Comparison of ENCODE assay signal across 9 cellular contexts in genomic region chr2:9565436-9566153, GRCh38. TPM values are rescaled to one million over a fixed set of nuclear protein-coding genes. Genes with fewer than 3 reads are reported as not detected.
DNase-seq lines count a peak whose midpoint lies in the region; ATAC-seq and TF ChIP-seq lines count a peak whose summit lies in the region.
"Had no signal": no experiment of that assay in that cellular context is flagged by ENCODE, and none has a peak within 500 bp of the region (broad histone marks: within the 10 kb centered on the region; RNA-seq: fewer than 3 reads in every experiment).

No MANE protein-coding gene starts in this region.

- H4K12ac ChIP-seq in trophoblast cell (ENCODE audit: low read depth, low read length) = no peak overlapping the region

- no peak overlapping the region for H2AK5ac ChIP-seq in trophoblast cell (ENCODE audit: low read length)

- DNase-seq in HS-5 (ENCODE audit: low read depth) (peak; percentile 75), mammary epithelial cell (peak; percentile 94), kidney epithelial cell (ENCODE audit: low read depth) (peak; percentile 91), thoracic aorta (ENCODE audit: low spot score) (peak; percentile 91), trophoblast cell (no peak), AML-193 (lab: John Stamatoyannopoulos, UW) (no peak), Karpas-422 (no peak)
- DNase-seq: stimulated activated CD4-positive, alpha-beta T cell treated with anti-CD3 and anti-CD28 coated beads, Interleukin-1b, Interleukin-23, amount 100 ng/mL, for 48 hours had no signal

- H3K4me2 ChIP-seq in mammary epithelial cell (ENCODE audit: insufficient read depth, low read depth, low read length) (peak overlapping the region; percentile 50), trophoblast cell (ENCODE audit: low read length) (no peak overlapping the region), Karpas-422 (ENCODE audit: low read depth, low read length, poor library complexity, severe bottlenecking) (no peak overlapping the region)

- H4K20me1 ChIP-seq in mammary epithelial cell (ENCODE audit: insufficient read depth, low read length) = no peaks in the 10 kb centered on the region
- no peaks in the 10 kb centered on the region for H4K20me1 ChIP-seq in Karpas-422 (ENCODE audit: insufficient read depth, low read depth, low read length)

- no peak overlapping the region for H2BK12ac ChIP-seq in trophoblast cell (ENCODE audit: low read length)

- H2BK120ac ChIP-seq in trophoblast cell (ENCODE audit: insufficient read depth, low read length, poor library complexity) = no peak overlapping the region

- H3K79me2 ChIP-seq in mammary epithelial cell (ENCODE audit: insufficient read depth, low read length) (no peaks in the 10 kb centered on the region), trophoblast cell (ENCODE audit: control insufficient read depth, insufficient read depth, low read length, poor library complexity) (no peaks in the 10 kb centered on the region), Karpas-422 (ENCODE audit: low read length) (no peaks in the 10 kb centered on the region)

- H3K9ac ChIP-seq in mammary epithelial cell (ENCODE audit: insufficient read depth, low read length) (peak overlapping the region; percentile 42), trophoblast cell (ENCODE audit: low read length) (no peak overlapping the region), Karpas-422 (ENCODE audit: low read length) (no peak overlapping the region)

- no peak for TF ChIP-seq CTCF in mammary epithelial cell (conservative IDR thresholded peaks at IDR 0.05 in 1 of 2, IDR thresholded peaks at IDR 0.05 in 1 of 2; ENCODE audit: extremely low read depth in 1 of 2, insufficient read depth in 1 of 2, low read depth in 1 of 2, low read length in 2 of 2)
- TF ChIP-seq CTCF in kidney epithelial cell (IDR thresholded peaks at IDR 0.05; ENCODE audit: insufficient read depth, low read length, poor library complexity, severe bottlenecking) = no peak
- no peak for TF ChIP-seq CTCF in thoracic aorta (IDR thresholded peaks at IDR 0.05)

- H3K36me3 ChIP-seq in mammary epithelial cell (ENCODE audit: insufficient read depth, low read length) (no peaks in the 10 kb centered on the region), kidney epithelial cell (ENCODE audit: control insufficient read depth, insufficient read depth, low read length) (no peaks in the 10 kb centered on the region), thoracic aorta (no peaks in the 10 kb centered on the region), trophoblast cell (ENCODE audit: control insufficient read depth in 1 of 2, insufficient read depth in 2 of 2, low read length in 2 of 2) (no peaks in the 10 kb centered on the region), Karpas-422 (ENCODE audit: insufficient read depth, low read length) (no peaks in the 10 kb centered on the region)

- no peaks in the 10 kb centered on the region for H3K79me1 ChIP-seq in trophoblast cell (ENCODE audit: low read length)

- no peaks in the 10 kb centered on the region for H3K9me2 ChIP-seq in Karpas-422 (replicated peaks; ENCODE audit: insufficient read depth, low read length)

- H3K27ac ChIP-seq in mammary epithelial cell (ENCODE audit: insufficient read depth, low read depth, low read length) (peak overlapping the region; percentile 69), thoracic aorta (peak overlapping the region; percentile 86 to 94), trophoblast cell (ENCODE audit: low read depth, low read length) (no peak overlapping the region), Karpas-422 (ENCODE audit: low read length) (no peak overlapping the region)

- H3K9me3 ChIP-seq in mammary epithelial cell (replicated peaks; ENCODE audit: insufficient read depth, low read length) (no peaks in the 10 kb centered on the region), thoracic aorta (no peaks in the 10 kb centered on the region), trophoblast cell (ENCODE audit: insufficient read depth, low read depth, low read length) (no peaks in the 10 kb centered on the region), Karpas-422 (ENCODE audit: low read length) (no peaks in the 10 kb centered on the region)

- peaks cover 10% of the 10 kb centered on the region for H3K4me1 ChIP-seq in mammary epithelial cell (ENCODE audit: insufficient read depth, low read length)
- peaks cover 12 to 22% of the 10 kb centered on the region in 2 donors for H3K4me1 ChIP-seq in thoracic aorta (ENCODE audit: control insufficient read depth in 1 of 2, low read depth in 2 of 2)
- no peaks in the 10 kb centered on the region for H3K4me1 ChIP-seq in trophoblast cell (ENCODE audit: control insufficient read depth in 1 of 2, insufficient read depth in 2 of 2, low read length in 2 of 2)
- peaks cover 6% of the 10 kb centered on the region for H3K4me1 ChIP-seq in Karpas-422 (ENCODE audit: low read length)

- no peak overlapping the region for H2BK5ac ChIP-seq in trophoblast cell (ENCODE audit: low read depth, low read length, poor library complexity)

- BruUV-seq in mammary epithelial cell (replicated peaks; lab: Mats Ljungman, UMichigan) = TSS peak; percentile 46

- CTCF ChIA-PET in mammary epithelial cell (lab: Charles Lee; ENCODE audit: low non-redundant PET) = no interaction called here

- H2AFZ ChIP-seq in mammary epithelial cell (ENCODE audit: low read depth, low read length) (peak overlapping the region; percentile 55), trophoblast cell (ENCODE audit: insufficient read depth, low read length, poor library complexity) (no peak overlapping the region), Karpas-422 (ENCODE audit: low read length) (no peak overlapping the region)

- H3K14ac ChIP-seq in trophoblast cell (ENCODE audit: low read length) = no peak overlapping the region

- H3K27me3 ChIP-seq in mammary epithelial cell (ENCODE audit: insufficient read depth, low read length) = no peaks in the 10 kb centered on the region
- no peaks in the 10 kb centered on the region for H3K27me3 ChIP-seq in kidney epithelial cell (ENCODE audit: control insufficient read depth, insufficient read depth, low read length)
- no peaks in the 10 kb centered on the region for H3K27me3 ChIP-seq in thoracic aorta (replicated peaks; ENCODE audit: insufficient read depth)
- no peaks in the 10 kb centered on the region for H3K27me3 ChIP-seq in trophoblast cell (ENCODE audit: insufficient read depth, low read length)
- no peaks in the 10 kb centered on the region for H3K27me3 ChIP-seq in Karpas-422 (ENCODE audit: low read length)

- no peak overlapping the region for H3K4ac ChIP-seq in trophoblast cell (ENCODE audit: low read depth, low read length)

- dilution Hi-C loops in mammary epithelial cell (cut with HindIII; ENCODE audit: low sequenced_read_pairs) = no loop called here

- H3K23ac ChIP-seq in trophoblast cell (ENCODE audit: low read length) = no peak overlapping the region

- ATAC-seq in thoracic aorta (ENCODE audit: insufficient number of reproducible peaks, low FRiP score, low read depth) = peak; percentile 88
- ATAC-seq in HG03439 (IDR thresholded peaks at IDR 0.05; ENCODE audit: unreplicated experiment) = no peak

- H3K4me3 ChIP-seq in mammary epithelial cell (replicated peaks in 1 of 3; ENCODE audit: insufficient read depth in 1 of 3, low read depth in 2 of 3, low read length in 3 of 3) (no peak overlapping the region), kidney epithelial cell (ENCODE audit: low read depth, low read length) (no peak overlapping the region), thoracic aorta (peak overlapping the region; percentile 44), trophoblast cell (ENCODE audit: low read depth, low read length) (no peak overlapping the region), Karpas-422 (ENCODE audit: low read length) (no peak overlapping the region)

- H3K18ac ChIP-seq in trophoblast cell (ENCODE audit: low read length) = no peak overlapping the region

- in situ Hi-C loops in mammary epithelial cell (cut with MboI; ENCODE audit: low sequenced_read_pairs in 2 of 2) = no loop called here

- no peak overlapping the region for H4K91ac ChIP-seq in trophoblast cell (ENCODE audit: low read depth, low read length)

- intact Hi-C loops in mammary epithelial cell (cut with micrococcal nuclease) = no loop called here

- WGBS in mammary epithelial cell (ENCODE audit: low coverage, missing lambda C conversion rate) = 55% methylated on average over 11 of the region's 11 CpGs
- no CpG with 5 or more reads among the region's 11 CpGs for WGBS in trophoblast cell (ENCODE audit: extremely low coverage, insufficient coverage, insufficient read length)

- no peak overlapping the region for H4K8ac ChIP-seq in trophoblast cell (ENCODE audit: low read depth, low read length)

RNA-seq across cellular contexts. Expression of gene ADAM17, which starts 10.0 kb away (rescaled TPM):
- total RNA-seq in mammary epithelial cell = 10 to 100 TPM; 39.5 to 74.3 TPM
- 12.8 TPM for polyA plus RNA-seq in mammary epithelial cell
- 6.2 TPM for polyA minus RNA-seq in mammary epithelial cell
- total RNA-seq in kidney epithelial cell = 47.9 and 61.3 TPM in 2 replicates
- 10 to 100 TPM; 21.8 to 32.4 TPM for total RNA-seq in thoracic aorta
- 33.7 and 34.1 TPM in 2 replicates for polyA plus RNA-seq in trophoblast cell (2013)
- 36.6 and 39.8 TPM in 2 replicates for total RNA-seq in Karpas-422 (2014; rRNA removed; shearing (Covaris generic); ENCODE audit: low replicate concordance)

Comparison
In these comparisons a context has a peak if more than half of its experiments do, and no peak if none do; other contexts are left out.
1. DNase-seq: peak in HS-5 (single experiment), mammary epithelial cell (single experiment), kidney epithelial cell (single experiment) and thoracic aorta (single experiment); none in trophoblast cell (0 of 2), AML-193 (0 of 2) and Karpas-422 (single experiment).
2. H3K27ac ChIP-seq: peak in mammary epithelial cell (single experiment) and thoracic aorta (2 of 2); none in trophoblast cell (single experiment) and Karpas-422 (single experiment).